ENCODE assay signal across 8 cellular contexts in the genomic region with DNA sequence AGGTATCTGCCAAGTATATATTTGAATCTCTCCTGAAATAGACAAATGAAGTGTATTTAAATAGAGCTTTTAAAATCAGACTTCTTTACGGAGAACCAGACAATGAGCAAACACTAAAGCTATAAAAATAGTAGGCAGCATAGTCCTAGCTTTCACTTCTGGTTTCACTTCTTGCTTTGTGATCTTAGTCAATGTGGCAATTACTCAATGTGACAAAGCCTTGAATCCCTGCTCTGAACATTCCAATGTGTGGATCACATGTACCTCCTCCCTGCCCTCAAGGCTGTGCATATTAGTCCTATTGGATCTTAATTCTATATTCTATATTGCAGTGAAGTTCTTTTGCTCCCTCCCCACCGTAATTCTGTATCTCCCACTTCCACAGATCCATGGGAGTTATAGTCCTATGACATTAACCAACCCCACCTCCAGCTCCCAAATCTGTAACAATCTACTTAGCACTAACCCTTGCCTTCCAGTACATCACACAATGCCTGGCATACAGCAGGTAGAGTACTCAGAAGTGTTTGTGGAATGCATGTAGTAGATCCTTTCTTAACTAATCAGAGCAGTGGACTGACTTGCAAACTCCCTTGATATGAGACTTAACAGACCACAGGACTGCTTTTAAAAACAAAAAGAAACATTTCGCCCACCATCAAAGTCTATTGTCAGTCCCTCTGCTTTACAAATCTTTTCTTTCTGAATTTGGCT. TPM values are rescaled to one million over a fixed set of nuclear protein-coding genes. Genes with fewer than 3 reads are reported as not detected.
DNase-seq lines count a peak whose midpoint lies in the region; ATAC-seq and TF ChIP-seq lines count a peak whose summit lies in the region.

No MANE protein-coding gene starts in this region.

- peaks cover 39% of the 10 kb centered on the region for H3K4me1 ChIP-seq in Panc1 (ENCODE audit: control insufficient read depth, insufficient read depth, low read length)
- H3K4me1 ChIP-seq in skeletal muscle satellite cell (ENCODE audit: control insufficient read depth, insufficient read depth, low read length), result peaks cover 34% of the 10 kb centered on the region

- intact Hi-C loops in Panc1 (cut with micrococcal nuclease; ENCODE audit: unreplicated experiment), result no loop called here

- H3K36me3 ChIP-seq in Panc1 (ENCODE audit: control insufficient read depth, insufficient read depth, low read length) (no peaks in the 10 kb centered on the region), skeletal muscle satellite cell (ENCODE audit: insufficient read depth, low read length) (no peaks in the 10 kb centered on the region)

- peak overlapping the region; percentile 36 for H3K4me2 ChIP-seq in skeletal muscle satellite cell (ENCODE audit: low read length)

- H3K27ac ChIP-seq in Panc1 (ENCODE audit: low read length), result peak overlapping the region; percentile 90

- POLR2A ChIA-PET in Panc1 (lab: Charles Lee), result interaction anchor here (0.9 kb wide), 1 partner anchor 21 kb away, joined by 3 read pairs; no protein-coding TSS in a partner anchor

- BruUV-seq in Panc1 (replicated peaks; lab: Mats Ljungman, UMichigan), result no TSS peak

- CTCF ChIA-PET in Panc1 (lab: Charles Lee), result interaction anchor here (0.6 kb wide), 1 partner anchor 245 kb away, joined by 4 read pairs; no protein-coding TSS in a partner anchor

- no peaks in the 10 kb centered on the region for H3K27me3 ChIP-seq in Panc1 (ENCODE audit: control insufficient read depth, insufficient read depth, low read length)
- H3K27me3 ChIP-seq in skeletal muscle satellite cell (ENCODE audit: control insufficient read depth, insufficient read depth, low read length), result no peaks in the 10 kb centered on the region

- ATAC-seq in GM18868 (IDR thresholded peaks at IDR 0.05; ENCODE audit: unreplicated experiment), result peak; percentile 68
- ATAC-seq in HG03060 (IDR thresholded peaks at IDR 0.05; ENCODE audit: low read depth, unreplicated experiment), result peak; percentile 74
- ATAC-seq in Panc1, result peak; percentile 64

- H3K9me3 ChIP-seq in Panc1 (ENCODE audit: control insufficient read depth, insufficient read depth, low read depth, low read length) (no peaks in the 10 kb centered on the region), skeletal muscle satellite cell (replicated peaks; ENCODE audit: low read length) (no peaks in the 10 kb centered on the region)

- no peak overlapping the region for H3K9ac ChIP-seq in skeletal muscle satellite cell (ENCODE audit: low read depth, low read length)

- in situ Hi-C loops in ACHN (cut with HindIII; ENCODE audit: low pct_ligation_motif_present, low pct_unique_long_range_greater_than_20kb, low sequenced_read_pairs), result no loop called here
- in situ Hi-C loops in Panc1 (cut with HindIII; ENCODE audit: low pct_unique_long_range_greater_than_20kb, low sequenced_read_pairs), result no loop called here

- H3K4me3 ChIP-seq in Panc1 (ENCODE audit: low read depth in 2 of 2, low read length in 2 of 2), result no peak overlapping the region
- no peak overlapping the region for H3K4me3 ChIP-seq in skeletal muscle satellite cell (ENCODE audit: low read length)

- DNase-seq in ACHN (peak; percentile 27), Panc1 (ENCODE audit: low read depth, low spot score) (no peak), fibroblast of peridontal ligament (ENCODE audit: extremely low read depth) (peak; percentile 43), HUDEP-2 (lab: John Stamatoyannopoulos, UW; ENCODE audit: unreplicated experiment in 76 of 76) (no peak), NCI-H1048 (lab: John Stamatoyannopoulos, UW) (no peak)

- no peak for TF ChIP-seq CTCF in Panc1 (IDR thresholded peaks at IDR 0.05)

RNA-seq across cellular contexts. Expression of a gene that starts 24.3 kb away (rescaled TPM):
- total RNA-seq in Panc1 (2021; ENCODE audit: unreplicated experiment), result 5.8 TPM
- 15.2 TPM for polyA plus RNA-seq in Panc1 (2012; ENCODE audit: insufficient read length)
- under 0.01 TPM in 1 of 2 replicates, not detected in the other for total RNA-seq in skeletal muscle satellite cell (2012; rRNA removed)

Comparison
In these comparisons a context has a peak if more than half of its experiments do, and no peak if none do; other contexts are left out.
1. DNase-seq: peak in ACHN (single experiment) and fibroblast of peridontal ligament (single experiment); none in Panc1 (single experiment), HUDEP-2 (0 of 76) and NCI-H1048 (single experiment).
2. Peak in every context shown above with its lines, with median percentiles within 50 percentile points of each other: ATAC-seq.